12 cellular contexts compared by ENCODE assay signal in the genomic region with DNA sequence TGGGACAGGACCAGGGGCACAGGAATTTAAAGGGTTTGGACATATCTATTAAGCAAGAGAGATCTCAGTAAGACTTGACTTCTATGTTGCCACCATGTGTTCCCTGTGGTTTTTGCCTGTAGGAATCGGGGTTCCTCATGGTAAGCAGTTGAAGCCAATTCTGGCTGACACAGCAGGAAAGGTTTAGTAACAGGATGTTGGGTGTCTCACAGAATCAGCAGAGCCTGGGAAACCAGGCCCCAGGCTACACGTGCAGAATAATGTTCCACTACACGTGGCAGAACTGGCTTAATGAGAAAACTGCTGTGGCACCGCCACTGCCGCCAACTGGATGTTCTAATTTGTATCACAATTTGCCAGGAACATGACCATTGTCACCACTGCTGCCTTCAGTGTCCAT.
DNase-seq lines count a peak whose midpoint lies in the region; ATAC-seq and TF ChIP-seq lines count a peak whose summit lies in the region.
"Had no signal": no experiment of that assay in that cellular context is flagged by ENCODE, and none has a peak within 500 bp of the region (broad histone marks: within the 10 kb centered on the region; RNA-seq: fewer than 3 reads in every experiment).

No MANE protein-coding gene starts in this region.

- no peak for DNase-seq in CD14-positive monocyte (ENCODE audit: low spot score)
- peak; percentile 91 for DNase-seq in RPMI7951 (ENCODE audit: low read depth)
- peak; percentile 10 to 23 for DNase-seq in foreskin fibroblast
- DNase-seq in occipital lobe (lab: John Stamatoyannopoulos, UW) = peak; percentile 9
- no peak for DNase-seq in NCI-H1417 (lab: John Stamatoyannopoulos, UW)
- DNase-seq in OCI-M2 (lab: John Stamatoyannopoulos, UW; ENCODE audit: unreplicated experiment) = no peak
- no peak for DNase-seq in stimulated activated naive CD4-positive, alpha-beta T cell treated with Interleukin-2 at 50 U/mL for 16 hours (lab: John Stamatoyannopoulos, UW)
- DNase-seq: activated CD4-positive, alpha-beta T cell treated with anti-CD3 and anti-CD28 coated beads for 4 hours; CD4-positive, alpha-beta T cell had no signal

- intact Hi-C loops in CD14-positive monocyte (cut with micrococcal nuclease) = no loop called here

- peaks cover 0 to 6% (median 0%) of the 10 kb centered on the region in 7 donors for H3K9me3 Mint-ChIP-seq in CD14-positive monocyte
- H3K9me3 Mint-ChIP-seq: activated naive CD4-positive, alpha-beta T cell treated with anti-CD3 and anti-CD28 coated beads, Interleukin-2, amount 50 U/mL, for 72 hours; CD4-positive, alpha-beta T cell; memory B cell had no signal

- H3K36me3 Mint-ChIP-seq in CD14-positive monocyte = no peaks in the 10 kb centered on the region
- H3K36me3 Mint-ChIP-seq: activated naive CD4-positive, alpha-beta T cell treated with anti-CD3 and anti-CD28 coated beads, Interleukin-2, amount 50 U/mL, for 72 hours; memory B cell had no signal

- TF ChIP-seq CTCF in CD14-positive monocyte (IDR thresholded peaks at IDR 0.05) (no peak), foreskin fibroblast (IDR thresholded peaks at IDR 0.05; ENCODE audit: low read depth, low read length) (no peak)

- H3K27me3 Mint-ChIP-seq in CD14-positive monocyte (ENCODE audit: low read depth in 3 of 3) = peaks cover 0 to 2% (median 2%) of the 10 kb centered on the region in 3 donors
- H3K27me3 Mint-ChIP-seq: CD4-positive, alpha-beta T cell had no signal

- no peak overlapping the region for H3K4me3 ChIP-seq in foreskin fibroblast (ENCODE audit: low read depth in 1 of 2, low read length in 2 of 2)

- no peak overlapping the region for H3K4me3 Mint-ChIP-seq in CD14-positive monocyte
- H3K4me3 Mint-ChIP-seq: CD4-positive, alpha-beta T cell; memory B cell had no signal

- no peak for ATAC-seq in GM21515 (IDR thresholded peaks at IDR 0.05; ENCODE audit: unreplicated experiment)

- H3K27ac Mint-ChIP-seq in CD14-positive monocyte = peak overlapping the region in 5 of 7 donors; percentile 6 to 90 (median 51)
- H3K27ac Mint-ChIP-seq: activated naive CD4-positive, alpha-beta T cell treated with anti-CD3 and anti-CD28 coated beads, Interleukin-2, amount 50 U/mL, for 72 hours; CD4-positive, alpha-beta T cell; memory B cell had no signal

- peaks cover 75% of the 10 kb centered on the region for H3K4me1 Mint-ChIP-seq in CD14-positive monocyte
- H3K4me1 Mint-ChIP-seq: memory B cell had no signal

Comparison
In these comparisons a context has a peak if more than half of its experiments do, and no peak if none do; other contexts are left out.
1. DNase-seq: peak in RPMI7951 (single experiment), foreskin fibroblast (2 of 2) and occipital lobe (single experiment); none in CD14-positive monocyte (single experiment), NCI-H1417 (0 of 3), OCI-M2 (single experiment) and stimulated activated naive CD4-positive, alpha-beta T cell treated with Interleukin-2 at 50 U/mL for 16 hours (single experiment).